ENCODE assay signal across 13 cellular contexts in the genomic region with DNA sequence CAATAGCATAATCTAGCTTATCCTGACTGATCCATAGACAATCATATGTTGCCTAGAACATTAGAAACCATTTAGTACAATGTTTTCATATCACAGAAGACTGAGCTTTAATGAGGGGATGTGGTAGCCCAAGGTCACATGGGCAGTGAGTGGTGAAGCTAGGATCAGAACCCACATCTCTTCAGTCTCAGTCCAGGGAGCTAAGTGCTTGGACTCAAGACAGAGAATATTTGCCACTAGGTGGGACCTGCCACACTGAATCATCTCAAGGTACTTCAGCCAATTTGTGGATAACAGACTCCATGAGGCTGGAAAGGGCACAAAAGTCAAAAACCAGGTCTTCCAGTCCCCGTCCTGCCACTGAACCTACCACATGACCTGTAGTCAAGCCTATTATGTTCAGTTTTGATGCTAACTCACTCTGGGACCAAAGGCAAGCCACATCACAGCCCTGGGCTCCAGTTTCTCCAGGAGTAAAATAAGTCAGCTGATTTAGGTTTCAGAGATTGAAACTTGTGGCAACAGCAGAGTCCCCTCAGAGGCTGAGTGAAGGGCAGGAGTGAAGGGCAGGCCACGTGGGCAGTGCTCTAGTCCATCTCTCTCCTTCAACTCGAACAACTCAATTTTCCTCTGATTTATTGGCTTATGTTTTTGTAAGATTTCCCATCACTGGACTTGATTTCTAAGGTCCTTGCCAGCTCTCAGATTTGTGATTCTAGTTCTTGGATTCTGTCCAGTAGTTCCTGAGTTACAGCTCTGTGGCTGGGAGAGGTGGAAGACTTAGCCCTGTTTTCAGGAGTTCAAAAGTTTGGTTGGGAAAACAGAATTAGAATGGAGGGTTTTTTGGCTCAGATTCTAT.
A peak's percentile ranks its signal among the peaks of the same experiment; 100 is the strongest.
DNase-seq lines count a peak whose midpoint lies in the region; ATAC-seq and TF ChIP-seq lines count a peak whose summit lies in the region.
"Had no signal": no experiment of that assay in that cellular context is flagged by ENCODE, and none has a peak within 500 bp of the region (broad histone marks: within the 10 kb centered on the region; RNA-seq: fewer than 3 reads in every experiment).

No MANE protein-coding gene starts in this region.

- intact Hi-C loops in left ventricle myocardium superior (cut with micrococcal nuclease): no loop called here
- intact Hi-C loops in tibial artery (cut with DNase I; ENCODE audit: low total_unique reads): no loop called here
- intact Hi-C loops in activated CD4-positive, alpha-beta T cell treated with anti-CD3 and anti-CD28 coated beads, Interleukin-2, amount 10 ng/mL, durations not matched to agents 24 days and 14 days (cut with micrococcal nuclease): no loop called here

- peaks cover 2% of the 10 kb centered on the region for H3K36me3 Mint-ChIP-seq in activated naive CD8-positive, alpha-beta T cell treated with anti-CD3 and anti-CD28 coated beads, Interleukin-2, amount 10 ng/mL, durations not matched to agents 7 days and 5 days
- H3K36me3 Mint-ChIP-seq in activated naive CD8-positive, alpha-beta T cell treated with anti-CD3 and anti-CD28 coated beads, Interleukin-2, amount 50 U/mL, for 24 hours (ENCODE audit: low read depth): peaks cover 8% of the 10 kb centered on the region
- H3K36me3 Mint-ChIP-seq in activated CD4-positive, alpha-beta T cell treated with anti-CD3 and anti-CD28 coated beads, Interleukin-2, amount 10 ng/mL, durations not matched to agents 24 days and 14 days (ENCODE audit: low read depth): peaks cover 9% of the 10 kb centered on the region

- no peaks in the 10 kb centered on the region for H3K9me3 Mint-ChIP-seq in activated naive CD8-positive, alpha-beta T cell treated with anti-CD3 and anti-CD28 coated beads, Interleukin-2, amount 10 ng/mL, durations not matched to agents 7 days and 5 days
- no peaks in the 10 kb centered on the region for H3K9me3 Mint-ChIP-seq in activated naive CD8-positive, alpha-beta T cell treated with anti-CD3 and anti-CD28 coated beads, Interleukin-2, amount 50 U/mL, for 24 hours
- H3K9me3 Mint-ChIP-seq in activated CD4-positive, alpha-beta T cell treated with anti-CD3 and anti-CD28 coated beads, Interleukin-2, amount 10 ng/mL, durations not matched to agents 24 days and 14 days: no peaks in the 10 kb centered on the region

- TF ChIP-seq CTCF in astrocyte of the cerebellum (IDR thresholded peaks at IDR 0.05; ENCODE audit: low read depth, low read length, missing control alignments): peak; percentile 22
- TF ChIP-seq CTCF in tibial artery (IDR thresholded peaks at IDR 0.05): peak in 1 of 2 experiments; percentile 13

- H3K27ac ChIP-seq in tibial artery: peak overlapping the region; percentile 63 to 77
- H3K27ac ChIP-seq: parathyroid adenoma had no signal

- H3K27ac Mint-ChIP-seq in activated naive CD8-positive, alpha-beta T cell treated with anti-CD3 and anti-CD28 coated beads, Interleukin-2, amount 10 ng/mL, durations not matched to agents 7 days and 5 days: peak overlapping the region; percentile 14
- H3K27ac Mint-ChIP-seq in activated naive CD8-positive, alpha-beta T cell treated with anti-CD3 and anti-CD28 coated beads, Interleukin-2, amount 50 U/mL, for 24 hours: no peak overlapping the region
- H3K27ac Mint-ChIP-seq in activated CD4-positive, alpha-beta T cell treated with anti-CD3 and anti-CD28 coated beads, Interleukin-2, amount 10 ng/mL, durations not matched to agents 24 days and 14 days: no peak overlapping the region

- no peaks in the 10 kb centered on the region for H3K27me3 Mint-ChIP-seq in activated naive CD8-positive, alpha-beta T cell treated with anti-CD3 and anti-CD28 coated beads, Interleukin-2, amount 10 ng/mL, durations not matched to agents 7 days and 5 days
- no peaks in the 10 kb centered on the region for H3K27me3 Mint-ChIP-seq in activated naive CD8-positive, alpha-beta T cell treated with anti-CD3 and anti-CD28 coated beads, Interleukin-2, amount 50 U/mL, for 24 hours
- no peaks in the 10 kb centered on the region for H3K27me3 Mint-ChIP-seq in activated CD4-positive, alpha-beta T cell treated with anti-CD3 and anti-CD28 coated beads, Interleukin-2, amount 10 ng/mL, durations not matched to agents 24 days and 14 days

- peak overlapping the region; percentile 4 for H3K4me3 Mint-ChIP-seq in activated naive CD8-positive, alpha-beta T cell treated with anti-CD3 and anti-CD28 coated beads, Interleukin-2, amount 10 ng/mL, durations not matched to agents 7 days and 5 days
- no peak overlapping the region for H3K4me3 Mint-ChIP-seq in activated naive CD8-positive, alpha-beta T cell treated with anti-CD3 and anti-CD28 coated beads, Interleukin-2, amount 50 U/mL, for 24 hours
- H3K4me3 Mint-ChIP-seq in activated CD4-positive, alpha-beta T cell treated with anti-CD3 and anti-CD28 coated beads, Interleukin-2, amount 10 ng/mL, durations not matched to agents 24 days and 14 days: no peak overlapping the region

- in situ Hi-C loops in astrocyte of the cerebellum (cut with HindIII; ENCODE audit: low sequenced_read_pairs): no loop called here

- H3K27me3 ChIP-seq in tibial artery: no peaks in the 10 kb centered on the region
- H3K27me3 ChIP-seq: breast epithelium had no signal

- H3K36me3 ChIP-seq in tibial artery: no peaks in the 10 kb centered on the region
- H3K36me3 ChIP-seq: breast epithelium had no signal

- H3K9me3 ChIP-seq in tibial artery: no peaks in the 10 kb centered on the region
- H3K9me3 ChIP-seq: breast epithelium had no signal

- no peak for DNase-seq in activated naive CD8-positive, alpha-beta T cell treated with anti-CD3 and anti-CD28 coated beads, Interleukin-2, amount 10 ng/mL, durations not matched to agents 7 days and 5 days
- DNase-seq in activated naive CD8-positive, alpha-beta T cell treated with anti-CD3 and anti-CD28 coated beads, Interleukin-2, amount 50 U/mL, for 24 hours: no peak
- DNase-seq in astrocyte of the cerebellum (ENCODE audit: low read depth): peak; percentile 31
- DNase-seq in left ventricle myocardium superior: no peak
- no peak for DNase-seq in tibial artery
- no peak for DNase-seq in activated CD4-positive, alpha-beta T cell treated with anti-CD3 and anti-CD28 coated beads, Interleukin-2, amount 10 ng/mL, durations not matched to agents 24 days and 14 days
- DNase-seq: DND-41; NCI-H1417 treated with DMSO at 0.1 percent for 48 hours; stimulated activated CD4-positive, alpha-beta T cell treated with anti-CD3 and anti-CD28 coated beads, Interleukin-4, amount 100 ng/mL, for 4 hours had no signal

- POLR2A ChIA-PET in activated naive CD8-positive, alpha-beta T cell treated with anti-CD3 and anti-CD28 coated beads, Interleukin-2, amount 10 ng/mL, durations not matched to agents 7 days and 5 days (lab: Charles Lee): interaction anchor here (1.1 to 1.2 kb wide), 2 partner anchors 103 to 105 kb away, joined by 3 read pairs; no protein-coding TSS in a partner anchor

- peaks cover 4 to 38% (median 25%) of the 10 kb centered on the region in 4 donors for H3K4me1 ChIP-seq in tibial artery
- H3K4me1 ChIP-seq: breast epithelium, parathyroid adenoma had no signal

- peaks cover 49% of the 10 kb centered on the region for H3K4me1 Mint-ChIP-seq in activated naive CD8-positive, alpha-beta T cell treated with anti-CD3 and anti-CD28 coated beads, Interleukin-2, amount 10 ng/mL, durations not matched to agents 7 days and 5 days
- peaks cover 23% of the 10 kb centered on the region for H3K4me1 Mint-ChIP-seq in activated naive CD8-positive, alpha-beta T cell treated with anti-CD3 and anti-CD28 coated beads, Interleukin-2, amount 50 U/mL, for 24 hours
- peaks cover 45% of the 10 kb centered on the region for H3K4me1 Mint-ChIP-seq in activated CD4-positive, alpha-beta T cell treated with anti-CD3 and anti-CD28 coated beads, Interleukin-2, amount 10 ng/mL, durations not matched to agents 24 days and 14 days

- ATAC-seq in activated naive CD8-positive, alpha-beta T cell treated with anti-CD3 and anti-CD28 coated beads, Interleukin-2, amount 10 ng/mL, durations not matched to agents 7 days and 5 days (ENCODE audit: low read depth): peak; percentile 58
- ATAC-seq in activated naive CD8-positive, alpha-beta T cell treated with anti-CD3 and anti-CD28 coated beads, Interleukin-2, amount 50 U/mL, for 24 hours: no peak
- peak; percentile 41 for ATAC-seq in left ventricle myocardium superior
- no peak for ATAC-seq in GM19023 (IDR thresholded peaks at IDR 0.05; ENCODE audit: unreplicated experiment)
- no peak for ATAC-seq in HG02981 (IDR thresholded peaks at IDR 0.05; ENCODE audit: unreplicated experiment)

- H3K4me3 ChIP-seq in astrocyte of the cerebellum (ENCODE audit: low read depth, low read length): no peak overlapping the region
- H3K4me3 ChIP-seq in tibial artery: no peak overlapping the region
- H3K4me3 ChIP-seq: breast epithelium had no signal

Comparison
In these comparisons a context has a peak if more than half of its experiments do, and no peak if none do; other contexts are left out.
1. ATAC-seq: peak in activated naive CD8-positive, alpha-beta T cell treated with anti-CD3 and anti-CD28 coated beads, Interleukin-2, amount 10 ng/mL, durations not matched to agents 7 days and 5 days (single experiment) and left ventricle myocardium superior (single experiment); none in activated naive CD8-positive, alpha-beta T cell treated with anti-CD3 and anti-CD28 coated beads, Interleukin-2, amount 50 U/mL, for 24 hours (single experiment), GM19023 (single experiment) and HG02981 (single experiment).